ENCODE assay signal across 1 cellular context in the genomic region with DNA sequence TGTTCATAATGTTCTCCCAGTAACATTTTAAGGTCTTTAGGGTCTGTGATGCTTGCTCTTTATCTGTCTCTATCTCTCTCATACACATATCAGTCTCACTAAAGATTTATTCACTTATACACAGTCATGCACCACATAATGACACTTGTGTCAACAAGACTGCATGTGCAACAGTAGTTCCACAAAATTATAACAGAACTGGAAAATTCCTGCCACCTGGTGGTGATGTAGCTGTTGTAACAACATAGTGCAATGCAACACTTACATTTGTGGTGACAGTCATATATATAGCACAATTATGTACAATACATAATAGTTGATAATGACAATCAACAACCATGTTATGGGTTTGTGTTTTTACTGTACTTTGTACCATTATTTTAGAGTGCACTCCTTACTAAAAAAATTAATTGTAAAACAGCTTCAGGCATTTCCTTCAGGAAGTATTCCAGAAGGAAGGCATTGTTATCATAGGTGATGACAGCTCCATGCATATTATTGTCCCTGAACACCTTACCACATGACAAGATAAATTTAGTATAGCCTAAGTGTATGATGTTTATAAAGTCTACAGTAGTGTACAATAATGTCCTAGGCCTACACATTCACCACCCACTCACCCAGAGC.
TF ChIP-seq lines count a peak whose summit lies in the region.

No MANE protein-coding gene starts in this region.

TF ChIP-seq in H1, 55 proteins besides CTCF, POLR2A, EP300 and RAD21:
- TF ChIP-seq EGR1 (IDR thresholded peaks at IDR 0.05; ENCODE audit: borderline replicate concordance, low read depth, low read length) (no peak), CTBP2 (IDR thresholded peaks at IDR 0.05; ENCODE audit: borderline replicate concordance, insufficient read depth, insufficient read length, low read length) (no peak), PHF8 (conservative IDR thresholded peaks at IDR 0.05; ENCODE audit: low read depth, low read length) (no peak), CBX5 (IDR thresholded peaks at IDR 0.05; ENCODE audit: low read depth, low read length) (no peak), GABPA (IDR thresholded peaks at IDR 0.05; ENCODE audit: borderline replicate concordance, insufficient read depth, low read length) (no peak), CHD2 (IDR thresholded peaks at IDR 0.05; ENCODE audit: low read length) (no peak), CREB1 (IDR thresholded peaks at IDR 0.05) (no peak), ASH2L (IDR thresholded peaks at IDR 0.05; ENCODE audit: low read length) (no peak), TAF7 (optimal IDR thresholded peaks at IDR 0.05; ENCODE audit: borderline replicate concordance, low read depth, low read length) (no peak), SIN3A (conservative IDR thresholded peaks at IDR 0.05 in 1 of 2, IDR thresholded peaks at IDR 0.05 in 1 of 2; ENCODE audit: low read depth in 1 of 2, low read length in 2 of 2) (no peak), POU5F1 (IDR thresholded peaks at IDR 0.05; ENCODE audit: low read depth, low read length) (no peak), SUZ12 (IDR thresholded peaks at IDR 0.05; ENCODE audit: low read length) (no peak), SAP30 (IDR thresholded peaks at IDR 0.05; ENCODE audit: insufficient read depth, insufficient replicate concordance, low read length) (no peak), RFX5 (IDR thresholded peaks at IDR 0.05; ENCODE audit: borderline replicate concordance, low read depth, low read length) (no peak), SRF (IDR thresholded peaks at IDR 0.05; ENCODE audit: low read depth, low read length) (no peak), SIX5 (IDR thresholded peaks at IDR 0.05; ENCODE audit: low read depth, low read length) (no peak), CEBPB (IDR thresholded peaks at IDR 0.05; ENCODE audit: low read depth, low read length) (no peak), JUND (IDR thresholded peaks at IDR 0.05; ENCODE audit: low read length) (no peak)
- TF ChIP-seq, protein P1, sequence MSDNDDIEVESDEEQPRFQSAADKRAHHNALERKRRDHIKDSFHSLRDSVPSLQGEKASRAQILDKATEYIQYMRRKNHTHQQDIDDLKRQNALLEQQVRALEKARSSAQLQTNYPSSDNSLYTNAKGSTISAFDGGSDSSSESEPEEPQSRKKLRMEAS (IDR thresholded peaks at IDR 0.05), result no peak
